In the genomic region with DNA sequence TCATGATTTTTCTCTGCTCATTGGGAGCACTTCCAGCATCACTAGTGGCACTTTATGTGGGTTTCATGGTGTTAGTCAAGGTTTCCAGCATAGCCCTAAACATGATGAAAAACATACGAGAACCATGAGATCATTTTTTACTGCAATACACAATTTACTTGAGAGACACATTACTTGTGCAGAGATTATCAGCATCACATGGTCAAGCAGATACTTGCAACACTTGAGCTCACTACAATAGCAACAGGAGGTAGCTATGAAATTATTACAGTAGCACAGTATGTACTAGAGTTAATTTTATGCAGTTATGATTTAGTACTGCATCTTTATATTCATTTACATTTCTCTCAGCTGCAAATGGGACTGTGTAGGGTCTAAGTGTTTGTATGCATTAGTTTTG, we compare ENCODE assay signal across 21 cellular contexts. TPM values are rescaled to one million over a fixed set of nuclear protein-coding genes. Genes with fewer than 3 reads are reported as not detected.
A peak's percentile ranks its signal among the peaks of the same experiment; 100 is the strongest.
DNase-seq lines count a peak whose midpoint lies in the region; ATAC-seq and TF ChIP-seq lines count a peak whose summit lies in the region.
"Had no signal": no experiment of that assay in that cellular context is flagged by ENCODE, and none has a peak within 500 bp of the region (broad histone marks: within the 10 kb centered on the region; RNA-seq: fewer than 3 reads in every experiment).

No MANE protein-coding gene starts in this region.

- H4K91ac ChIP-seq in mesenchymal stem cell (ENCODE audit: low read length): no peak overlapping the region

- H3K9ac ChIP-seq in mesenchymal stem cell (ENCODE audit: low read length): no peak overlapping the region

- H2AK5ac ChIP-seq in mesenchymal stem cell (ENCODE audit: low read length, severe bottlenecking): no peak overlapping the region

- no peak overlapping the region for H3K18ac ChIP-seq in mesenchymal stem cell (ENCODE audit: low read depth in 1 of 2, low read length in 2 of 2)

- no peak overlapping the region for H2BK5ac ChIP-seq in mesenchymal stem cell (ENCODE audit: low read depth, low read length, poor library complexity, severe bottlenecking)

- H2BK15ac ChIP-seq in mesenchymal stem cell (ENCODE audit: low read depth, poor library complexity, severe bottlenecking): no peak overlapping the region

- DNase-seq in Right ventricle myocardium inferior (ENCODE audit: missing footprints) (no peak), right atrium auricular region (ENCODE audit: low spot score) (no peak), choroid plexus epithelial cell (ENCODE audit: low read depth) (peak; percentile 69), fibroblast of villous mesenchyme (ENCODE audit: low read depth) (peak; percentile 68), mesenchymal stem cell (peak; percentile 50), HFFc6 (no peak), GM20000 (ENCODE audit: low spot score) (no peak)
- DNase-seq in stimulated activated effector memory CD8-positive, alpha-beta T cell treated with anti-CD3 and anti-CD28 coated beads, Interleukin-12 subunit alpha, Interleukin-12 subunit beta, amount 100 ng/mL, for 72 hours (ENCODE audit: low spot score in 2 of 2): no peak
- DNase-seq: 8988T; Calu3; CD8-positive, alpha-beta memory T cell; DMS153; MV-4-11; NCI-H1694 treated with DMSO at 0.1 percent for 48 hours; NCI-H2081 treated with DMSO at 0.1 percent for 48 hours; NCI-H2171 treated with DMSO at 0.1 percent for 48 hours; NCI-H524 treated with DMSO at 0.1 percent for 48 hours; Peyer's patch had no signal

- H3K9me3 ChIP-seq in right atrium auricular region (no peaks in the 10 kb centered on the region), mesenchymal stem cell (ENCODE audit: control insufficient read depth, low read length) (no peaks in the 10 kb centered on the region)
- H3K9me3 ChIP-seq: Peyer's patch had no signal

- no peak overlapping the region for H3K4me3 ChIP-seq in right atrium auricular region
- no peak overlapping the region for H3K4me3 ChIP-seq in choroid plexus epithelial cell (ENCODE audit: low read depth, low read length)
- no peak overlapping the region for H3K4me3 ChIP-seq in fibroblast of villous mesenchyme (ENCODE audit: low read depth, low read length)
- H3K4me3 ChIP-seq in mesenchymal stem cell (ENCODE audit: insufficient read depth in 1 of 2, low read depth in 1 of 2, low read length in 2 of 2): no peak overlapping the region
- H3K4me3 ChIP-seq: Peyer's patch had no signal

- no peak overlapping the region for H3K14ac ChIP-seq in mesenchymal stem cell (ENCODE audit: low read length in 2 of 2)

- no peak overlapping the region for H2AFZ ChIP-seq in mesenchymal stem cell (ENCODE audit: low read depth, low read length)

- no peak overlapping the region for H3K4me3 Mint-ChIP-seq in stimulated activated effector memory CD8-positive, alpha-beta T cell treated with anti-CD3 and anti-CD28 coated beads, Interleukin-12 subunit alpha, Interleukin-12 subunit beta, amount 100 ng/mL, for 72 hours
- H3K4me3 Mint-ChIP-seq in HFFc6: no peak overlapping the region
- H3K4me3 Mint-ChIP-seq: CD8-positive, alpha-beta memory T cell; IgD-negative memory B cell had no signal

- no peak overlapping the region for H2BK120ac ChIP-seq in mesenchymal stem cell (ENCODE audit: low read depth, low read length)

- H3K4me1 Mint-ChIP-seq in stimulated activated effector memory CD8-positive, alpha-beta T cell treated with anti-CD3 and anti-CD28 coated beads, Interleukin-12 subunit alpha, Interleukin-12 subunit beta, amount 100 ng/mL, for 72 hours: no peaks in the 10 kb centered on the region
- H3K4me1 Mint-ChIP-seq in HFFc6 (ENCODE audit: low read depth): peaks cover 8% of the 10 kb centered on the region; the same call in 1 of the 2 replicates
- H3K4me1 Mint-ChIP-seq: CD8-positive, alpha-beta memory T cell; IgD-negative memory B cell had no signal

- no peak overlapping the region for H3K4me2 ChIP-seq in mesenchymal stem cell (ENCODE audit: low read length, poor library complexity, severe bottlenecking)

- H3K23ac ChIP-seq in mesenchymal stem cell (ENCODE audit: low read length in 2 of 2): no peak overlapping the region

- H3K27ac ChIP-seq in right atrium auricular region: peak overlapping the region in 1 of 2 donors; percentile 1
- no peak overlapping the region for H3K27ac ChIP-seq in mesenchymal stem cell (ENCODE audit: low read length, poor library complexity, severe bottlenecking)
- H3K27ac ChIP-seq: C4-2B, Peyer's patch had no signal

- ATAC-seq in Right ventricle myocardium inferior: peak; percentile 73
- ATAC-seq in stimulated activated effector memory CD8-positive, alpha-beta T cell treated with anti-CD3 and anti-CD28 coated beads, Interleukin-12 subunit alpha, Interleukin-12 subunit beta, amount 100 ng/mL, for 72 hours: no peak
- ATAC-seq: HCT116 had no signal

- intact Hi-C loops in Right ventricle myocardium inferior (cut with DNase I): no loop called here

- H4K8ac ChIP-seq in mesenchymal stem cell (ENCODE audit: low read length): no peak overlapping the region

- no peaks in the 10 kb centered on the region for H3K27me3 Mint-ChIP-seq in HFFc6 (ENCODE audit: insufficient read depth)
- H3K27me3 Mint-ChIP-seq: CD8-positive, alpha-beta memory T cell; IgD-negative memory B cell had no signal

- no peak overlapping the region for H3K27ac Mint-ChIP-seq in stimulated activated effector memory CD8-positive, alpha-beta T cell treated with anti-CD3 and anti-CD28 coated beads, Interleukin-12 subunit alpha, Interleukin-12 subunit beta, amount 100 ng/mL, for 72 hours
- H3K27ac Mint-ChIP-seq in HFFc6: no peak overlapping the region
- H3K27ac Mint-ChIP-seq: IgD-negative memory B cell had no signal

- no peak overlapping the region for H2BK12ac ChIP-seq in mesenchymal stem cell (ENCODE audit: low read length in 2 of 2)

- TF ChIP-seq CTCF in right atrium auricular region (IDR thresholded peaks at IDR 0.05): no peak
- no peak for TF ChIP-seq CTCF in choroid plexus epithelial cell (conservative IDR thresholded peaks at IDR 0.05; ENCODE audit: low read depth, low read length)
- TF ChIP-seq CTCF in fibroblast of villous mesenchyme (IDR thresholded peaks at IDR 0.05; ENCODE audit: insufficient read depth, low read depth, low read length): no peak
- TF ChIP-seq CTCF in HFFc6 (IDR thresholded peaks at IDR 0.05): no peak
- no peak for TF ChIP-seq CTCF in GM20000 (IDR thresholded peaks at IDR 0.05; ENCODE audit: extremely low read depth, missing control alignments)

- H3K9me3 Mint-ChIP-seq in stimulated activated effector memory CD8-positive, alpha-beta T cell treated with anti-CD3 and anti-CD28 coated beads, Interleukin-12 subunit alpha, Interleukin-12 subunit beta, amount 100 ng/mL, for 72 hours: no peaks in the 10 kb centered on the region
- no peaks in the 10 kb centered on the region for H3K9me3 Mint-ChIP-seq in HFFc6
- H3K9me3 Mint-ChIP-seq: CD8-positive, alpha-beta memory T cell; IgD-negative memory B cell had no signal

- no peaks in the 10 kb centered on the region for H3K79me1 ChIP-seq in mesenchymal stem cell (replicated peaks; ENCODE audit: low read length, poor library complexity, severe bottlenecking)

- H3K36me3 Mint-ChIP-seq in stimulated activated effector memory CD8-positive, alpha-beta T cell treated with anti-CD3 and anti-CD28 coated beads, Interleukin-12 subunit alpha, Interleukin-12 subunit beta, amount 100 ng/mL, for 72 hours: no peaks in the 10 kb centered on the region
- H3K36me3 Mint-ChIP-seq in HFFc6 (ENCODE audit: low read depth): no peaks in the 10 kb centered on the region

- 100% methylated on average over 1 of the region's 1 CpG for WGBS in mesenchymal stem cell

- no peaks in the 10 kb centered on the region for H3K4me1 ChIP-seq in right atrium auricular region
- no peaks in the 10 kb centered on the region for H3K4me1 ChIP-seq in mesenchymal stem cell (ENCODE audit: control insufficient read depth, insufficient read depth, low read depth, low read length)
- H3K4me1 ChIP-seq: Peyer's patch had no signal

- H3K36me3 ChIP-seq in right atrium auricular region: no peaks in the 10 kb centered on the region
- H3K36me3 ChIP-seq in mesenchymal stem cell (ENCODE audit: control insufficient read depth in 1 of 2, insufficient read depth in 2 of 2, low read depth in 1 of 2, low read length in 2 of 2): no peaks in the 10 kb centered on the region
- H3K36me3 ChIP-seq: Peyer's patch had no signal

- no peak overlapping the region for H3K4ac ChIP-seq in mesenchymal stem cell (ENCODE audit: low read depth in 1 of 2, low read length in 2 of 2)

- H3K27me3 ChIP-seq in right atrium auricular region (no peaks in the 10 kb centered on the region), mesenchymal stem cell (ENCODE audit: control insufficient read depth in 1 of 2, insufficient read depth in 1 of 2, low read length in 2 of 2) (no peaks in the 10 kb centered on the region)
- H3K27me3 ChIP-seq: Peyer's patch had no signal

RNA-seq across cellular contexts. Expression of gene ITGB3BP, which starts 36.3 kb away (rescaled TPM):
- total RNA-seq in Right ventricle myocardium inferior (9.3 TPM), right atrium auricular region (1 to 10 TPM; 5.0 to 5.7 TPM), fibroblast of villous mesenchyme (18.1 and 19.3 TPM in 2 replicates)
- polyA plus RNA-seq in mesenchymal stem cell (2013, experiment 1 of 2): 20.0 TPM
- polyA plus RNA-seq in mesenchymal stem cell (2013, experiment 2 of 2): 20.4 TPM
- 10 to 100 TPM; 16.7 to 25.1 (median 22.3) TPM for total RNA-seq in HFFc6 (2021; fragmentation: NEBNext Ultra II Directional; extraction: Animal tissue kit (Norgen Biotek cat#: 25700))

RNA-seq across cellular contexts. Expression of gene EFCAB7, which starts 36.6 kb away (rescaled TPM):
- total RNA-seq in Right ventricle myocardium inferior: 9.0 TPM
- 1 to 10 TPM; 5.6 to 6.7 TPM for total RNA-seq in right atrium auricular region
- total RNA-seq in fibroblast of villous mesenchyme: 4.2 and 6.5 TPM in 2 replicates
- 5.2 TPM for polyA plus RNA-seq in mesenchymal stem cell (2013, experiment 1 of 2)
- 4.4 TPM for polyA plus RNA-seq in mesenchymal stem cell (2013, experiment 2 of 2)
- 1 to 10 TPM; 3.2 to 4.5 (median 4.0) TPM for total RNA-seq in HFFc6 (2021; fragmentation: NEBNext Ultra II Directional; extraction: Animal tissue kit (Norgen Biotek cat#: 25700))

Comparison
In these comparisons a context has a peak if more than half of its experiments do, and no peak if none do; other contexts are left out.
1. DNase-seq: peak in choroid plexus epithelial cell (single experiment), fibroblast of villous mesenchyme (single experiment) and mesenchymal stem cell (single experiment); none in Right ventricle myocardium inferior (single experiment), right atrium auricular region (single experiment), stimulated activated effector memory CD8-positive, alpha-beta T cell treated with anti-CD3 and anti-CD28 coated beads, Interleukin-12 subunit alpha, Interleukin-12 subunit beta, amount 100 ng/mL, for 72 hours (0 of 2), HFFc6 (single experiment) and GM20000 (single experiment).